ENCODE assay signal across 27 cellular contexts in genomic region chr6:98117072-98117471, GRCh38.
"Had no signal": no experiment of that assay in that cellular context is flagged by ENCODE, and none has a peak within 500 bp of the region (broad histone marks: within the 10 kb centered on the region; RNA-seq: fewer than 3 reads in every experiment).

No MANE protein-coding gene starts in this region.

- H3K36me3 Mint-ChIP-seq: activated naive CD4-positive, alpha-beta T cell treated with anti-CD3 and anti-CD28 coated beads, Interleukin-2, amount 50 U/mL, for 24 hours; activated naive CD8-positive, alpha-beta T cell treated with anti-CD3 and anti-CD28 coated beads for 36 hours; brain had no signal

- ATAC-seq: activated T-cell treated with anti-CD3 and anti-CD28 coated beads, Interleukin-2, amount 50 U/mL, for 4 hours; esophagus mucosa; T-helper 17 cell had no signal

- H3K4me1 ChIP-seq: ascending aorta, breast epithelium, colonic mucosa had no signal

- H3K36me3 ChIP-seq: ascending aorta, breast epithelium, cardiac muscle cell, colonic mucosa had no signal

- H3K9me3 Mint-ChIP-seq: activated CD4-positive, alpha-beta T cell treated with anti-CD3 and anti-CD28 coated beads, Interleukin-2, amount 10 ng/mL, durations not matched to agents 7 days and 5 days; activated T-cell treated with anti-CD3 and anti-CD28 coated beads, Interleukin-2, amount 50 U/mL, for 4 hours; activated T-helper 2 cell treated with anti-CD3 and anti-CD28 coated beads, Interferon-gamma antibody, Interleukin-2, Interleukin-4, amounts not matched to agents 10 μg/mL and 5 μg/mL and 100 μg/mL, durations not matched to agents 14 hours and 24 hours and 36 hours; brain; T-helper 2 cell treated with Interferon-gamma antibody and Interleukin-4, amounts not matched to agents 5 μg/mL and 100 μg/mL, for 36 hours had no signal

- H3K27me3 ChIP-seq: ascending aorta, breast epithelium, cardiac muscle cell, colonic mucosa had no signal

- H3K27ac ChIP-seq: ascending aorta, breast epithelium, cardiac muscle cell, colonic mucosa had no signal

- H3K4me3 ChIP-seq: ascending aorta, breast epithelium, cardiac muscle cell, colonic mucosa had no signal

- H3K4me1 Mint-ChIP-seq: activated CD4-positive, alpha-beta memory T cell treated with anti-CD3 and anti-CD28 coated beads, Interleukin-2, amount 10 ng/mL, durations not matched to agents 7 days and 5 days; activated CD4-positive, alpha-beta T cell treated with anti-CD3 and anti-CD28 coated beads, Interleukin-2, amount 10 ng/mL, durations not matched to agents 7 days and 5 days; activated naive CD4-positive, alpha-beta T cell treated with anti-CD3 and anti-CD28 coated beads, Interleukin-2, amount 50 U/mL, for 24 hours; activated naive CD8-positive, alpha-beta T cell treated with anti-CD3 and anti-CD28 coated beads for 36 hours; T-helper 17 cell had no signal

- H3K27me3 Mint-ChIP-seq: activated CD4-positive, alpha-beta memory T cell treated with anti-CD3 and anti-CD28 coated beads, Interleukin-2, amount 10 ng/mL, durations not matched to agents 7 days and 5 days; activated CD4-positive, alpha-beta T cell treated with anti-CD3 and anti-CD28 coated beads, Interleukin-2, amount 10 ng/mL, durations not matched to agents 7 days and 5 days; activated naive CD4-positive, alpha-beta T cell treated with anti-CD3 and anti-CD28 coated beads, Interleukin-2, amount 50 U/mL, for 24 hours; activated naive CD8-positive, alpha-beta T cell treated with anti-CD3 and anti-CD28 coated beads for 36 hours; T-helper 17 cell had no signal

- H3K9me3 ChIP-seq: ascending aorta, breast epithelium, colonic mucosa had no signal

- H3K27ac Mint-ChIP-seq: activated CD4-positive, alpha-beta memory T cell treated with anti-CD3 and anti-CD28 coated beads, Interleukin-2, amount 10 ng/mL, durations not matched to agents 7 days and 5 days; activated CD4-positive, alpha-beta T cell treated with anti-CD3 and anti-CD28 coated beads, Interleukin-2, amount 10 ng/mL, durations not matched to agents 7 days and 5 days; activated naive CD4-positive, alpha-beta T cell treated with anti-CD3 and anti-CD28 coated beads for 36 hours; activated naive CD4-positive, alpha-beta T cell treated with anti-CD3 and anti-CD28 coated beads, Interleukin-2, amount 50 U/mL, for 24 hours; activated naive CD8-positive, alpha-beta T cell treated with anti-CD3 and anti-CD28 coated beads for 36 hours; activated T-helper 2 cell treated with anti-CD3 and anti-CD28 coated beads, Interferon-gamma antibody, Interleukin-2, Interleukin-4, amounts not matched to agents 10 μg/mL and 5 μg/mL and 100 μg/mL, durations not matched to agents 14 hours and 24 hours and 36 hours; T-helper 17 cell; T-helper 2 cell treated with Interferon-gamma antibody and Interleukin-4, amounts not matched to agents 5 μg/mL and 100 μg/mL, for 36 hours had no signal

- H3K4me3 Mint-ChIP-seq: activated CD4-positive, alpha-beta memory T cell treated with anti-CD3 and anti-CD28 coated beads, Interleukin-2, amount 10 ng/mL, durations not matched to agents 7 days and 5 days; activated CD4-positive, alpha-beta T cell treated with anti-CD3 and anti-CD28 coated beads, Interleukin-2, amount 10 ng/mL, durations not matched to agents 7 days and 5 days; activated naive CD4-positive, alpha-beta T cell treated with anti-CD3 and anti-CD28 coated beads for 36 hours; activated naive CD4-positive, alpha-beta T cell treated with anti-CD3 and anti-CD28 coated beads, Interleukin-2, amount 50 U/mL, for 24 hours; activated naive CD8-positive, alpha-beta T cell treated with anti-CD3 and anti-CD28 coated beads for 36 hours; activated T-cell treated with anti-CD3 and anti-CD28 coated beads, Interleukin-2, amount 50 U/mL, for 4 hours; T-helper 17 cell; T-helper 2 cell treated with Interferon-gamma antibody and Interleukin-4, amounts not matched to agents 5 μg/mL and 100 μg/mL, for 36 hours had no signal

- DNase-seq: activated CD4-positive, alpha-beta memory T cell treated with anti-CD3 and anti-CD28 coated beads, Interleukin-2, amount 10 ng/mL, durations not matched to agents 7 days and 5 days; activated CD4-positive, alpha-beta T cell treated with anti-CD3 and anti-CD28 coated beads for 1 hour; activated CD4-positive, alpha-beta T cell treated with anti-CD3 and anti-CD28 coated beads for 4 hours; activated CD4-positive, alpha-beta T cell treated with anti-CD3 and anti-CD28 coated beads, Interleukin-2, amount 10 ng/mL, durations not matched to agents 7 days and 5 days; activated CD4-positive, alpha-beta T cell treated with anti-CD3 and anti-CD28 coated beads, Interleukin-2, amount 50 U/mL, for 4 hours; activated CD8-positive, alpha-beta memory T cell treated with anti-CD3 and anti-CD28 coated beads, Interleukin-2, amount 50 U/mL, for 48 hours; activated effector memory CD4-positive, alpha-beta T cell treated with anti-CD3 and anti-CD28 coated beads, Interleukin-2, amount 50 U/mL, for 16 hours; activated naive CD4-positive, alpha-beta T cell treated with anti-CD3 and anti-CD28 coated beads for 36 hours; activated naive CD8-positive, alpha-beta T cell treated with anti-CD3 and anti-CD28 coated beads for 36 hours; activated T-cell treated with anti-CD3 and anti-CD28 coated beads, Interleukin-2, amount 50 U/mL, for 4 hours; central memory CD4-positive, alpha-beta T cell; cerebellar nuclear complex; colonic mucosa; effector CD8-positive, alpha-beta T cell; foreskin fibroblast; head of caudate nucleus; SW 1271; T-helper 1 cell; T-helper 17 cell had no signal
